In the genomic region with DNA sequence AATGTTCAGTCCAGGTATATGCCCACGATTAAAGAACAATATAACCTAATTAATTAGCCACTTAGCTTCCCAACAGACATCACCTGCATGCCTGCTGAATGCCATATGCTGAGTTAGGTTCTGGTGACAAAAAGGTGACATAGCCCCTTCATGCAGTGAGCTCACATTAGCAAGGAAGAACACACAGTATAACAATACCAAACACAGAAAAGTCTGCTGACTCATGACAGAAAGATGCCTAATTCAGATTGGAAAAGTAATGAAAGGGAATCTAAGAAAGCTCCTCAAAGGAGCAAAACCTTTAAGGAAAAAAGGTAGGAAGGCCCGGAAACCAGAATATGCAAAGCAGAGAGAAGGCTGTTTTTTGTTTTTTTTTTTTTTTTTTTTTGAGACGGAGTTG, we compare ENCODE assay signal across 16 cellular contexts.
"Had no signal": no experiment of that assay in that cellular context is flagged by ENCODE, and none has a peak within 500 bp of the region (broad histone marks: within the 10 kb centered on the region; RNA-seq: fewer than 3 reads in every experiment).

No MANE protein-coding gene starts in this region.

- H3K27me3 ChIP-seq: neutrophil, tibial nerve, uterus had no signal

- DNase-seq: activated B cell treated with CpG ODN at 0.5 μM for 24 hours; activated CD4-positive, alpha-beta T cell treated with anti-CD3 and anti-CD28 coated beads for 48 hours; activated naive CD8-positive, alpha-beta T cell treated with anti-CD3 and anti-CD28 coated beads, Interleukin-2, amount 10 ng/mL, durations not matched to agents 7 days and 5 days; effector CD8-positive, alpha-beta T cell; foreskin fibroblast; hypothalamus; kidney; left ventricle myocardium superior; natural killer cell; stimulated activated CD4-positive, alpha-beta T cell treated with anti-CD3 and anti-CD28 coated beads, Interleukin-2, amount 100 ng/mL, for 48 hours; uterus had no signal

- H3K36me3 Mint-ChIP-seq: activated naive CD8-positive, alpha-beta T cell treated with anti-CD3 and anti-CD28 coated beads, Interleukin-2, amount 10 ng/mL, durations not matched to agents 7 days and 5 days; natural killer cell; stimulated activated memory B cell treated with anti-CD40 and anti-IgM and Interleukin-4, amounts not matched to agents 10 μg/mL and 1 μg/mL and 100 μg/mL, for 72 hours had no signal

- H3K9me3 Mint-ChIP-seq: activated B cell treated with CpG ODN at 0.5 μM for 24 hours; activated naive CD8-positive, alpha-beta T cell treated with anti-CD3 and anti-CD28 coated beads, Interleukin-2, amount 10 ng/mL, durations not matched to agents 7 days and 5 days; memory B cell; natural killer cell; stimulated activated memory B cell treated with anti-CD40 and anti-IgM and Interleukin-4, amounts not matched to agents 10 μg/mL and 1 μg/mL and 100 μg/mL, for 72 hours had no signal

- H3K4me3 ChIP-seq: tibial nerve, uterus had no signal

- H3K9me3 ChIP-seq: neutrophil, tibial nerve, uterus had no signal

- H3K4me1 Mint-ChIP-seq: activated B cell treated with CpG ODN at 0.5 μM for 24 hours; memory B cell; stimulated activated memory B cell treated with anti-CD40 and anti-IgM and Interleukin-4, amounts not matched to agents 10 μg/mL and 1 μg/mL and 100 μg/mL, for 72 hours had no signal

- H3K27ac ChIP-seq: neutrophil, tibial nerve, uterus had no signal

- ATAC-seq: left ventricle myocardium superior; natural killer cell; stimulated activated memory B cell treated with anti-CD40 and anti-IgM and Interleukin-4, amounts not matched to agents 10 μg/mL and 1 μg/mL and 100 μg/mL, for 72 hours had no signal

- H3K27ac Mint-ChIP-seq: activated B cell treated with CpG ODN at 0.5 μM for 24 hours; activated naive CD8-positive, alpha-beta T cell treated with anti-CD3 and anti-CD28 coated beads, Interleukin-2, amount 10 ng/mL, durations not matched to agents 7 days and 5 days; memory B cell; natural killer cell; stimulated activated memory B cell treated with anti-CD40 and anti-IgM and Interleukin-4, amounts not matched to agents 10 μg/mL and 1 μg/mL and 100 μg/mL, for 72 hours had no signal

- H3K36me3 ChIP-seq: neutrophil, uterus had no signal

- H3K4me1 ChIP-seq: uterus had no signal

- FAIRE-seq: kidney, TTC549 had no signal

- H3K4me3 Mint-ChIP-seq: activated B cell treated with CpG ODN at 0.5 μM for 24 hours; activated naive CD8-positive, alpha-beta T cell treated with anti-CD3 and anti-CD28 coated beads, Interleukin-2, amount 10 ng/mL, durations not matched to agents 7 days and 5 days; memory B cell; natural killer cell; stimulated activated memory B cell treated with anti-CD40 and anti-IgM and Interleukin-4, amounts not matched to agents 10 μg/mL and 1 μg/mL and 100 μg/mL, for 72 hours had no signal
